34 cellular contexts compared by ENCODE assay signal in genomic region chr7:63009771-63010170, GRCh38.
"Had no signal": no experiment of that assay in that cellular context is flagged by ENCODE, and none has a peak within 500 bp of the region (broad histone marks: within the 10 kb centered on the region; RNA-seq: fewer than 3 reads in every experiment).

No MANE protein-coding gene starts in this region.

- H3K36me3 ChIP-seq: MG63 had no signal

- H3K4me3 ChIP-seq: MG63 had no signal

- H3K9me3 ChIP-seq: MG63 had no signal

- DNase-seq: Karpas-422, Kasumi-1, KG1, MG63, MM.1S, MV-4-11, NCI-H1092, NCI-H1092 treated with DMSO at 0.1 percent for 48 hours, NCI-H1105, NCI-H1105 treated with DMSO at 0.1 percent for 48 hours, NCI-H1417, NCI-H1417 treated with DMSO at 0.1 percent for 48 hours, NCI-H1436, NCI-H1436 treated with DMSO at 0.1 percent for 48 hours, NCI-H146, NCI-H1694, NCI-H1694 treated with DMSO at 0.1 percent for 48 hours, NCI-H187, NCI-H187 treated with DMSO at 0.1 percent for 48 hours, NCI-H1930, NCI-H2029, NCI-H2029 treated with DMSO at 0.1 percent for 48 hours, NCI-H2081, NCI-H2081 treated with DMSO at 0.1 percent for 48 hours, NCI-H2107, NCI-H2171, NCI-H2171 treated with DMSO at 0.1 percent for 48 hours, NCI-H2227 treated with DMSO at 0.1 percent for 48 hours, NCI-H226, NCI-H345, NCI-H446, NCI-H446 treated with DMSO at 0.1 percent for 48 hours, NCI-H510A, NCI-H510A treated with DMSO at 0.1 percent for 48 hours had no signal
